ENCODE assay signal across 17 cellular contexts in genomic region chr13:20387441-20387971, GRCh38.
A peak's percentile ranks its signal among the peaks of the same experiment; 100 is the strongest.
DNase-seq lines count a peak whose midpoint lies in the region; ATAC-seq and TF ChIP-seq lines count a peak whose summit lies in the region.
"Had no signal": no experiment of that assay in that cellular context is flagged by ENCODE, and none has a peak within 500 bp of the region (broad histone marks: within the 10 kb centered on the region; RNA-seq: fewer than 3 reads in every experiment).

No MANE protein-coding gene starts in this region.

- H3K9me3 ChIP-seq in breast epithelium, result no peaks in the 10 kb centered on the region
- H3K9me3 ChIP-seq: ovary had no signal

- H3K27ac ChIP-seq in breast epithelium (peak overlapping the region in 1 of 2 donors; percentile 43), RWPE1 (peak overlapping the region; percentile 94), dorsolateral prefrontal cortex (no peak overlapping the region)
- H3K27ac ChIP-seq: hepatocyte, ovary had no signal

- no TSS peak for BruUV-seq in MCF 10A (replicated peaks; lab: Mats Ljungman, UMichigan)

- H3K27me3 ChIP-seq in breast epithelium (no peaks in the 10 kb centered on the region), dorsolateral prefrontal cortex (no peaks in the 10 kb centered on the region)
- H3K27me3 ChIP-seq: hepatocyte, ovary had no signal

- CTCF ChIA-PET in MCF 10A (lab: Yijun Ruan, JAX) (interaction anchor here (0.6 to 1.1 kb wide), 2 partner anchors 33 to 205 kb away, joined by 3 to 4 read pairs; no protein-coding TSS in a partner anchor), RWPE1 (lab: Yijun Ruan, JAX) (interaction anchor here (0.7 kb wide), 1 partner anchor 31 kb away, joined by 3 read pairs; no protein-coding TSS in a partner anchor)

- no peaks in the 10 kb centered on the region for H3K4me1 ChIP-seq in breast epithelium

- ATAC-seq in HG02798 (IDR thresholded peaks at IDR 0.05; ENCODE audit: poor library complexity, unreplicated experiment), result no peak
- ATAC-seq: GM12878; stimulated activated memory B cell treated with anti-CD40 and anti-IgM and Interleukin-4, amounts not matched to agents 10 μg/mL and 1 μg/mL and 100 μg/mL, for 72 hours had no signal

- H3K4me3 Mint-ChIP-seq in MCF 10A (ENCODE audit: unreplicated experiment), result no peak overlapping the region
- no peak overlapping the region for H3K4me3 Mint-ChIP-seq in type B pancreatic cell
- H3K4me3 Mint-ChIP-seq: brain; IgD-negative memory B cell; stimulated activated memory B cell treated with anti-CD40 and anti-IgM and Interleukin-4, amounts not matched to agents 10 μg/mL and 1 μg/mL and 100 μg/mL, for 72 hours had no signal

- DNase-seq in MCF 10A (ENCODE audit: unreplicated experiment), result peak; percentile 13
- no peak for DNase-seq in breast epithelium (ENCODE audit: low spot score in 2 of 2)
- peak; percentile 64 for DNase-seq in RWPE1 (ENCODE audit: low spot score)
- DNase-seq in fibroblast of villous mesenchyme (ENCODE audit: low read depth), result peak; percentile 55
- DNase-seq in type B pancreatic cell (ENCODE audit: extremely low spot score, unreplicated experiment), result no peak
- DNase-seq in dorsolateral prefrontal cortex, result no peak
- no peak for DNase-seq in GM13977 (ENCODE audit: low spot score)
- DNase-seq: NCI-H2029 treated with DMSO at 0.1 percent for 48 hours; ovary; stimulated activated CD4-positive, alpha-beta T cell treated with anti-CD3 and anti-CD28 coated beads, Interleukin-2, amount 100 ng/mL, for 24 hours; T1000 had no signal

- H3K27ac Mint-ChIP-seq in MCF 10A (ENCODE audit: low read depth, unreplicated experiment) (peak overlapping the region; percentile 75), type B pancreatic cell (peak overlapping the region; percentile 48)
- H3K27ac Mint-ChIP-seq: IgD-negative memory B cell; stimulated activated memory B cell treated with anti-CD40 and anti-IgM and Interleukin-4, amounts not matched to agents 10 μg/mL and 1 μg/mL and 100 μg/mL, for 72 hours had no signal

- H3K36me3 ChIP-seq in breast epithelium, result no peaks in the 10 kb centered on the region
- H3K36me3 ChIP-seq: ovary had no signal

- no peaks in the 10 kb centered on the region for H3K9me3 Mint-ChIP-seq in MCF 10A (ENCODE audit: unreplicated experiment)
- H3K9me3 Mint-ChIP-seq in type B pancreatic cell, result no peaks in the 10 kb centered on the region
- H3K9me3 Mint-ChIP-seq: brain; stimulated activated memory B cell treated with anti-CD40 and anti-IgM and Interleukin-4, amounts not matched to agents 10 μg/mL and 1 μg/mL and 100 μg/mL, for 72 hours had no signal

- TF ChIP-seq CTCF in MCF 10A (IDR thresholded peaks at IDR 0.05; ENCODE audit: unreplicated experiment) (no peak), breast epithelium (IDR thresholded peaks at IDR 0.05) (no peak), RWPE1 (conservative IDR thresholded peaks at IDR 0.05; ENCODE audit: low read depth) (no peak), fibroblast of villous mesenchyme (IDR thresholded peaks at IDR 0.05; ENCODE audit: insufficient read depth, low read depth, low read length) (no peak), type B pancreatic cell (conservative IDR thresholded peaks at IDR 0.05) (no peak), dorsolateral prefrontal cortex (IDR thresholded peaks at IDR 0.05 in 54 of 56, conservative IDR thresholded peaks at IDR 0.05 in 2 of 56; ENCODE audit: low read depth in 1 of 56, partially characterized antibody in 56 of 56) (no peak), GM13977 (IDR thresholded peaks at IDR 0.05; ENCODE audit: extremely low read depth, insufficient read depth, missing control alignments) (no peak)

- POLR2A ChIA-PET in MCF 10A (lab: Yijun Ruan, JAX), result interaction anchor here (1.1 kb wide), 1 partner anchor 13 kb away, joined by 4 read pairs; no protein-coding TSS in a partner anchor
- POLR2A ChIA-PET in RWPE1 (lab: Yijun Ruan, JAX; ENCODE audit: low non-redundant PET), result no interaction called here

- in situ Hi-C loops in GM13977 (cut with MboI; ENCODE audit: low pct_unique_long_range_greater_than_20kb, low sequenced_read_pairs, unreplicated experiment), result no loop called here

- H3K4me1 Mint-ChIP-seq in MCF 10A (ENCODE audit: insufficient read depth, unreplicated experiment) (peaks cover 22% of the 10 kb centered on the region), type B pancreatic cell (ENCODE audit: unreplicated experiment) (peaks cover 11% of the 10 kb centered on the region)
- H3K4me1 Mint-ChIP-seq: stimulated activated memory B cell treated with anti-CD40 and anti-IgM and Interleukin-4, amounts not matched to agents 10 μg/mL and 1 μg/mL and 100 μg/mL, for 72 hours had no signal

- H3K36me3 Mint-ChIP-seq in MCF 10A (ENCODE audit: insufficient read depth, unreplicated experiment), result no peaks in the 10 kb centered on the region
- no peaks in the 10 kb centered on the region for H3K36me3 Mint-ChIP-seq in type B pancreatic cell
- H3K36me3 Mint-ChIP-seq: brain; IgD-negative memory B cell; stimulated activated memory B cell treated with anti-CD40 and anti-IgM and Interleukin-4, amounts not matched to agents 10 μg/mL and 1 μg/mL and 100 μg/mL, for 72 hours had no signal

- H3K27me3 Mint-ChIP-seq in MCF 10A (ENCODE audit: insufficient read depth, unreplicated experiment) (no peaks in the 10 kb centered on the region), type B pancreatic cell (no peaks in the 10 kb centered on the region)
- H3K27me3 Mint-ChIP-seq: brain; stimulated activated memory B cell treated with anti-CD40 and anti-IgM and Interleukin-4, amounts not matched to agents 10 μg/mL and 1 μg/mL and 100 μg/mL, for 72 hours had no signal

- intact Hi-C loops in MCF 10A (cut with micrococcal nuclease) (no loop called here), breast epithelium (cut with DNase I; ENCODE audit: low total_unique reads) (no loop called here), dorsolateral prefrontal cortex (cut with DNase I) (no loop called here)

- TF ChIP-seq POLR2A in breast epithelium (IDR thresholded peaks at IDR 0.05), result no peak

- H3K4me3 ChIP-seq in breast epithelium, result no peak overlapping the region
- H3K4me3 ChIP-seq in fibroblast of villous mesenchyme (ENCODE audit: low read depth, low read length), result no peak overlapping the region
- no peak overlapping the region for H3K4me3 ChIP-seq in dorsolateral prefrontal cortex
- H3K4me3 ChIP-seq: GM12878, hepatocyte, ovary had no signal

Comparison
In these comparisons a context has a peak if more than half of its experiments do, and no peak if none do; other contexts are left out.
1. DNase-seq: peak in MCF 10A (single experiment), RWPE1 (single experiment) and fibroblast of villous mesenchyme (single experiment); none in breast epithelium (0 of 2), type B pancreatic cell (single experiment), dorsolateral prefrontal cortex (0 of 10) and GM13977 (single experiment).